In genomic region chr1:30887485-30888315, GRCh38 we compare ENCODE assay signal across 10 cellular contexts. TPM values are rescaled to one million over a fixed set of nuclear protein-coding genes. Genes with fewer than 3 reads are reported as not detected.
A peak's percentile ranks its signal among the peaks of the same experiment; 100 is the strongest.
DNase-seq lines count a peak whose midpoint lies in the region; ATAC-seq and TF ChIP-seq lines count a peak whose summit lies in the region.
"Had no signal": no experiment of that assay in that cellular context is flagged by ENCODE, and none has a peak within 500 bp of the region (broad histone marks: within the 10 kb centered on the region; RNA-seq: fewer than 3 reads in every experiment).

No MANE protein-coding gene starts in this region.

- no peak overlapping the region for H3K4me3 Mint-ChIP-seq in chondrocyte (ENCODE audit: unreplicated experiment)

- H3K27me3 Mint-ChIP-seq in chondrocyte (ENCODE audit: low read depth) = no peaks in the 10 kb centered on the region

- ATAC-seq in lower lobe of right lung (peak in 1 of 2 donors; percentile 4), HG02678 (IDR thresholded peaks at IDR 0.05; ENCODE audit: unreplicated experiment) (no peak), GM21447 (IDR thresholded peaks at IDR 0.05; ENCODE audit: unreplicated experiment) (no peak)

- intact Hi-C loops in lower lobe of right lung (cut with DNase I) (no loop called here), vagina (cut with DNase I) (no loop called here)

- TF ChIP-seq POLR2A in vagina (IDR thresholded peaks at IDR 0.05) = no peak

- peaks cover 34% of the 10 kb centered on the region for H3K4me1 Mint-ChIP-seq in chondrocyte (ENCODE audit: low read depth)

- peaks cover 37% of the 10 kb centered on the region for H3K4me1 ChIP-seq in lower lobe of right lung
- H3K4me1 ChIP-seq in vagina = peaks cover 16% of the 10 kb centered on the region

- H3K27ac Mint-ChIP-seq in chondrocyte (ENCODE audit: unreplicated experiment) = peak overlapping the region; percentile 93

- no peaks in the 10 kb centered on the region for H3K36me3 ChIP-seq in lower lobe of right lung
- H3K36me3 ChIP-seq in vagina = no peaks in the 10 kb centered on the region

- no peaks in the 10 kb centered on the region for H3K36me3 Mint-ChIP-seq in chondrocyte (ENCODE audit: low read depth)

- TF ChIP-seq CTCF in chondrocyte (IDR thresholded peaks at IDR 0.05) (no peak), lower lobe of right lung (IDR thresholded peaks at IDR 0.05) (no peak), vagina (IDR thresholded peaks at IDR 0.05) (no peak)

- H3K27ac ChIP-seq in lower lobe of right lung (peak overlapping the region; percentile 65), vagina (peak overlapping the region; percentile 77)

- H3K9me3 ChIP-seq in lower lobe of right lung (no peaks in the 10 kb centered on the region), vagina (no peaks in the 10 kb centered on the region)
- H3K9me3 ChIP-seq: testis had no signal

- no peaks in the 10 kb centered on the region for H3K9me3 Mint-ChIP-seq in chondrocyte (ENCODE audit: low read depth)

- no peak overlapping the region for H3K4me3 ChIP-seq in lower lobe of right lung
- H3K4me3 ChIP-seq in vagina = no peak overlapping the region
- H3K4me3 ChIP-seq: testis had no signal

- no peaks in the 10 kb centered on the region for H3K27me3 ChIP-seq in lower lobe of right lung (ENCODE audit: low read depth)
- H3K27me3 ChIP-seq in vagina = no peaks in the 10 kb centered on the region
- H3K27me3 ChIP-seq: testis had no signal

- DNase-seq in SHP77 (lab: John Stamatoyannopoulos, UW) = peak; percentile 34 to 49
- DNase-seq in SHP77 treated with DMSO at 0.1 percent for 48 hours (lab: John Stamatoyannopoulos, UW) = no peak
- no peak for DNase-seq in chondrocyte (ENCODE audit: low spot score)
- no peak for DNase-seq in lower lobe of right lung
- DNase-seq in vagina (ENCODE audit: extremely low spot score in 2 of 2) = no peak
- DNase-seq in activated CD4-positive, CD25-positive, alpha-beta regulatory T cell (lab: John Stamatoyannopoulos, UW) = no peak
- DNase-seq: activated naive CD4-positive, alpha-beta T cell treated with Interleukin-2 at 50 U/mL for 16 hours had no signal

RNA-seq across cellular contexts. Expression of gene SDC3, which starts 20.9 kb away (rescaled TPM):
- total RNA-seq in chondrocyte (46.8 to 69.3 TPM (median 47.3 TPM) in 3 replicates), lower lobe of right lung (43.5 TPM), vagina (20.1 TPM)

Comparison
In these comparisons a context has a peak if more than half of its experiments do, and no peak if none do; other contexts are left out.
1. DNase-seq: peak in SHP77 (2 of 2); none in SHP77 treated with DMSO at 0.1 percent for 48 hours (single experiment), chondrocyte (single experiment), lower lobe of right lung (single experiment), vagina (0 of 2) and activated CD4-positive, CD25-positive, alpha-beta regulatory T cell (0 of 4).